In genomic region chr11:115148101-115148500, GRCh38 we compare ENCODE assay signal across 32 cellular contexts.
"Had no signal": no experiment of that assay in that cellular context is flagged by ENCODE, and none has a peak within 500 bp of the region (broad histone marks: within the 10 kb centered on the region; RNA-seq: fewer than 3 reads in every experiment).

No MANE protein-coding gene starts in this region.

- H2AFZ ChIP-seq: hepatocyte had no signal

- H3K4me1 Mint-ChIP-seq: activated CD4-positive, alpha-beta T cell treated with anti-CD3 and anti-CD28 coated beads, Interleukin-2, amount 10 ng/mL, durations not matched to agents 7 days and 5 days; T-helper 17 cell had no signal

- H3K4me3 ChIP-seq: hepatocyte, pancreas, prostate gland, tibial nerve, uterus had no signal

- H3K27me3 ChIP-seq: brain microvascular endothelial cell, hepatocyte, pancreas, tibial nerve, uterus had no signal

- H3K27ac ChIP-seq: brain microvascular endothelial cell, epithelial cell of prostate, hepatocyte, pancreas, prostate gland, tibial nerve, uterus had no signal

- H3K27ac Mint-ChIP-seq: activated CD4-positive, alpha-beta T cell treated with anti-CD3 and anti-CD28 coated beads, Interleukin-2, amount 10 ng/mL, durations not matched to agents 7 days and 5 days; activated CD8-positive, alpha-beta T cell treated with anti-CD3 and anti-CD28 coated beads for 36 hours; activated T-helper 17 cell treated with anti-CD3 and anti-CD28 coated beads, Interleukin-2, amount 50 U/mL, for 72 hours; nephron progenitor cell; stimulated activated naive B cell treated with anti-CD40 and anti-IgM and Interleukin-4, amounts not matched to agents 10 μg/mL and 1 μg/mL and 100 μg/mL, for 72 hours; T-helper 17 cell had no signal

- H3K4me3 Mint-ChIP-seq: activated CD4-positive, alpha-beta T cell treated with anti-CD3 and anti-CD28 coated beads, Interleukin-2, amount 10 ng/mL, durations not matched to agents 7 days and 5 days; activated CD8-positive, alpha-beta T cell treated with anti-CD3 and anti-CD28 coated beads for 36 hours; activated T-cell treated with anti-CD3 and anti-CD28 coated beads, Interleukin-2, amount 50 U/mL, for 4 hours; activated T-helper 17 cell treated with anti-CD3 and anti-CD28 coated beads, Interleukin-2, amount 50 U/mL, for 72 hours; nephron progenitor cell; stimulated activated naive B cell treated with anti-CD40 and anti-IgM and Interleukin-4, amounts not matched to agents 10 μg/mL and 1 μg/mL and 100 μg/mL, for 72 hours; T-helper 17 cell had no signal

- DNase-seq: activated CD4-positive, alpha-beta T cell treated with anti-CD3 and anti-CD28 coated beads, Interleukin-2, amount 10 ng/mL, durations not matched to agents 7 days and 5 days; activated CD4-positive, CD25-positive, alpha-beta regulatory T cell treated with anti-CD3 and anti-CD28 coated beads, Interleukin-2, amount 50 U/mL, for 72 hours; activated CD8-positive, alpha-beta T cell treated with anti-CD3 and anti-CD28 coated beads for 36 hours; activated gamma-delta T cell treated with Interleukin-2 at 50 U/mL for 16 hours; activated naive CD4-positive, alpha-beta T cell treated with anti-CD3 and anti-CD28 coated beads, Interleukin-2, amount 50 U/mL, for 16 hours; activated T-cell treated with anti-CD3 and anti-CD28 coated beads, Interleukin-2, amount 50 U/mL, for 4 hours; amniotic stem cell; brain microvascular endothelial cell; central memory CD4-positive, alpha-beta T cell; dermis blood vessel endothelial cell; effector CD4-positive, alpha-beta T cell; islet precursor cell; left cardiac atrium; left ventricle myocardium superior; nephron progenitor cell; pancreas; stimulated activated CD4-positive, alpha-beta T cell treated with anti-CD3 and anti-CD28 coated beads, Interleukin-15, amount 100 ng/mL, for 24 hours; stimulated activated CD4-positive, alpha-beta T cell treated with anti-CD3 and anti-CD28 coated beads, Interleukin-2, amount 100 ng/mL, for 24 hours; stimulated activated naive B cell treated with anti-CD40 and anti-IgM and Interleukin-4, amounts not matched to agents 10 μg/mL and 1 μg/mL and 100 μg/mL, for 72 hours; SW 1271; T-helper 17 cell; T1000; uterus had no signal

- H3K9me3 Mint-ChIP-seq: activated CD4-positive, alpha-beta T cell treated with anti-CD3 and anti-CD28 coated beads, Interleukin-2, amount 10 ng/mL, durations not matched to agents 7 days and 5 days; activated T-cell treated with anti-CD3 and anti-CD28 coated beads, Interleukin-2, amount 50 U/mL, for 4 hours had no signal

- H3K9me3 ChIP-seq: pancreas, prostate gland, tibial nerve, uterus had no signal

- H3K36me3 ChIP-seq: brain microvascular endothelial cell, pancreas, prostate gland, tibial nerve, uterus had no signal

- FAIRE-seq: astrocyte, colon, endometrium, frontal cortex, pancreas had no signal

- H3K27me3 Mint-ChIP-seq: activated CD4-positive, alpha-beta T cell treated with anti-CD3 and anti-CD28 coated beads, Interleukin-2, amount 10 ng/mL, durations not matched to agents 7 days and 5 days; T-helper 17 cell had no signal

- ATAC-seq: activated CD8-positive, alpha-beta T cell treated with anti-CD3 and anti-CD28 coated beads for 36 hours; activated T-helper 17 cell treated with anti-CD3 and anti-CD28 coated beads, Interleukin-2, amount 50 U/mL, for 72 hours; left ventricle myocardium superior; pancreas; stimulated activated naive B cell treated with anti-CD40 and anti-IgM and Interleukin-4, amounts not matched to agents 10 μg/mL and 1 μg/mL and 100 μg/mL, for 72 hours; T-helper 17 cell had no signal

- H3K79me2 ChIP-seq: hepatocyte had no signal

- H3K4me2 ChIP-seq: hepatocyte had no signal

- H3K4me1 ChIP-seq: pancreas, prostate gland, tibial nerve, uterus had no signal
